ENCODE assay signal across 28 cellular contexts in the genomic region with DNA sequence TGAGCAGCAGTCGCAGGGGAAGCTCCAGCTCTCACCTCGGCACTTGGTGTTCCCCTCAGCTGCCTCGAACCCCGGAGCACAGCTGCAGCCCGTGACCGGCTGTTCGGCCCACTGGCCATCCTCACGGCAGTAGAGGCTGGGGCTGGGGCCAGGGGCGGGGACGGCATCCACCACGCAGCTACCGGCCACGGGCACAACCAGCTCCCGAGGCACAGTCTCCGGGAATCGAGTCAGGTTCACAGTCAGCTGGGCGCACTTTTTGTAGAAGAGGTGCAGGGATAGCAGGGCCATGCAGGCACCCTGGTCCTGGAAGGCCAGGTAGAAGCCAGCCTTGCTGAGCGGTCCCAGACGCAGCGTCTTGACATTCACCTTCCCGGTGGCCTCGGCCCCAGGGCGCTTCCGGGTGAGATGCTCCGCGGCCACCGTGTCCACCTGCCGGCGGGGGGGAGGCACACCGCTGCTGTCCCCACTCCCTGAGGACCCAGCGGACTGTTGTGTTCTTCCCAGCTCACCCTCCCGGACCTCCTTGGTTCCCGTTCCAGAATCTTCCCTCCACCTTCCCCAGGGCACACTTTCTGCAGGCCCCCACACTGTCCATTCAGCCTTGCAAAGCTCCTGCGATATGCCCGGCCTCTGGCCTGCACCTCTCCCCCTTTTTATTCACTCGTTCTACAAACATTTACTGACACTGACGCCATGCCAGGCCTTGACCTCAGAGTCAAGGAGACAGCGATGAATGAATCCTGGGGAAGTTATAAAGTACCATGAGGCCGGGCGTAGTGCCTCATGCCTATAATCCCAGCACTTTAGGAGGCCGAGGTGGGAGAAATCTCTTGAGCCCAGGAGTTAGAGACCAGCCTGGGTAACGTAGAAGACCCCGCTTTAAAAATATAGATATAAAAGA.
"Had no signal": no experiment of that assay in that cellular context is flagged by ENCODE, and none has a peak within 500 bp of the region (broad histone marks: within the 10 kb centered on the region; RNA-seq: fewer than 3 reads in every experiment).

No MANE protein-coding gene starts in this region.

- H3K27ac Mint-ChIP-seq: activated CD4-positive, alpha-beta T cell treated with anti-CD3 and anti-CD28 coated beads, Interleukin-2, amount 10 ng/mL, durations not matched to agents 7 days and 5 days; activated CD8-positive, alpha-beta memory T cell treated with anti-CD3 and anti-CD28 coated beads, Interleukin-2, amount 10 ng/mL, durations not matched to agents 7 days and 5 days; activated CD8-positive, alpha-beta T cell treated with anti-CD3 and anti-CD28 coated beads for 36 hours; activated naive CD4-positive, alpha-beta T cell treated with anti-CD3 and anti-CD28 coated beads, Interleukin-2, amount 50 U/mL, for 72 hours; dendritic cell treated with granulocyte-macrophage colony-stimulating factor and Interleukin-4, amounts not matched to agents 40 ng/mL and 50 ng/mL, for 4 days; mesothelial cell of epicardium; T-cell; T-helper 2 cell treated with Interferon-gamma antibody and Interleukin-4, amounts not matched to agents 5 μg/mL and 100 μg/mL, for 36 hours; type B pancreatic cell had no signal

- DNase-seq: activated CD4-positive, alpha-beta T cell treated with anti-CD3 and anti-CD28 coated beads, Interleukin-2, amount 10 ng/mL, durations not matched to agents 7 days and 5 days; activated CD4-positive, CD25-positive, alpha-beta regulatory T cell treated with anti-CD3 and anti-CD28 coated beads, Interleukin-2, amount 50 U/mL, for 72 hours; activated CD8-positive, alpha-beta memory T cell treated with anti-CD3 and anti-CD28 coated beads, Interleukin-2, amount 10 ng/mL, durations not matched to agents 7 days and 5 days; activated CD8-positive, alpha-beta T cell treated with anti-CD3 and anti-CD28 coated beads for 36 hours; activated gamma-delta T cell treated with Interleukin-2 at 50 U/mL for 16 hours; activated T-cell treated with anti-CD3 and anti-CD28 coated beads for 4 hours; brain microvascular endothelial cell; effector CD4-positive, alpha-beta T cell; erythroblast; foreskin fibroblast; kidney; nephron progenitor cell; nucleus accumbens; small intestine; stimulated activated CD4-positive, alpha-beta T cell treated with anti-CD3 and anti-CD28 coated beads, Interleukin-4, amount 100 ng/mL, for 1 hour; stimulated activated naive CD4-positive, alpha-beta T cell; T-cell; WERI-Rb-1 had no signal

- H3K36me3 ChIP-seq: thoracic aorta, WERI-Rb-1 had no signal

- H3K4me3 ChIP-seq: ascending aorta, thoracic aorta had no signal

- H3K36me3 Mint-ChIP-seq: activated CD8-positive, alpha-beta memory T cell treated with anti-CD3 and anti-CD28 coated beads, Interleukin-2, amount 10 ng/mL, durations not matched to agents 7 days and 5 days; T-cell had no signal

- H3K4me3 Mint-ChIP-seq: activated CD4-positive, alpha-beta T cell treated with anti-CD3 and anti-CD28 coated beads, Interleukin-2, amount 10 ng/mL, durations not matched to agents 7 days and 5 days; activated CD8-positive, alpha-beta memory T cell treated with anti-CD3 and anti-CD28 coated beads, Interleukin-2, amount 10 ng/mL, durations not matched to agents 7 days and 5 days; activated CD8-positive, alpha-beta T cell treated with anti-CD3 and anti-CD28 coated beads for 36 hours; dendritic cell treated with granulocyte-macrophage colony-stimulating factor and Interleukin-4, amounts not matched to agents 40 ng/mL and 50 ng/mL, for 4 days; mesothelial cell of epicardium; T-cell; T-helper 2 cell treated with Interferon-gamma antibody and Interleukin-4, amounts not matched to agents 5 μg/mL and 100 μg/mL, for 36 hours; type B pancreatic cell had no signal

- ATAC-seq: activated CD8-positive, alpha-beta memory T cell treated with anti-CD3 and anti-CD28 coated beads, Interleukin-2, amount 10 ng/mL, durations not matched to agents 7 days and 5 days; activated CD8-positive, alpha-beta T cell treated with anti-CD3 and anti-CD28 coated beads for 36 hours; activated naive CD4-positive, alpha-beta T cell treated with anti-CD3 and anti-CD28 coated beads, Interleukin-2, amount 50 U/mL, for 72 hours; sciatic nerve; T-cell had no signal

- FAIRE-seq: endometrium, kidney, small intestine, TTC549 had no signal

- H3K9me3 Mint-ChIP-seq: activated CD4-positive, alpha-beta T cell treated with anti-CD3 and anti-CD28 coated beads, Interleukin-2, amount 10 ng/mL, durations not matched to agents 7 days and 5 days; activated CD8-positive, alpha-beta T cell treated with anti-CD3 and anti-CD28 coated beads for 36 hours; activated naive CD4-positive, alpha-beta T cell treated with anti-CD3 and anti-CD28 coated beads, Interleukin-2, amount 50 U/mL, for 72 hours; dendritic cell treated with granulocyte-macrophage colony-stimulating factor and Interleukin-4, amounts not matched to agents 40 ng/mL and 50 ng/mL, for 4 days; mesothelial cell of epicardium; nephron progenitor cell; T-cell; T-helper 2 cell treated with Interferon-gamma antibody and Interleukin-4, amounts not matched to agents 5 μg/mL and 100 μg/mL, for 36 hours; type B pancreatic cell had no signal

- H3K27me3 Mint-ChIP-seq: type B pancreatic cell had no signal

- H3K27me3 ChIP-seq: brain microvascular endothelial cell had no signal

- H3K27ac ChIP-seq: ascending aorta, brain microvascular endothelial cell, thoracic aorta, WERI-Rb-1 had no signal

- H3K9me3 ChIP-seq: ascending aorta, thoracic aorta had no signal
